Comparison of ENCODE assay signal across 20 cellular contexts in the genomic region with DNA sequence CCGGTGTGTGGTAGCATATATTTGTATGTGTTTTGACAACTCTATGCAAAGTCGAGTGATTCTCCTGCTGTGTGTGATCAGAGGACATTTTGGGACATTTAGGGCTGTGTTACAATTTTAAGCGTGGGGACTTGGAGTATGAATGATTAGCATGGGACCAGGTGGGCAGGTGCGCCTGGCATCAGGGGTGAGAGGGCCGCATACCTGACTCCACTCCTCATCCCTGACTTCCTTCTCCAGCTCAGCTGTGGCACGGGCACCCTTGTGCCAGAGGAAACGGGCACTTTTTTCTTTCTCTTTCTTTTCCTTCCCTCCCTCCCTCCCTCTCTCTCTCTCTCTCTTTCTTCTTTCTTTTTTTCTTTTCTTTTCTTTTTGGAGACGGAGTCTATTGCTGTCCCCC. TPM values are rescaled to one million over a fixed set of nuclear protein-coding genes. Genes with fewer than 3 reads are reported as not detected.
DNase-seq lines count a peak whose midpoint lies in the region; ATAC-seq, FAIRE-seq and TF ChIP-seq lines count a peak whose summit lies in the region.
"Had no signal": no experiment of that assay in that cellular context is flagged by ENCODE, and none has a peak within 500 bp of the region (broad histone marks: within the 10 kb centered on the region; RNA-seq: fewer than 3 reads in every experiment).

No MANE protein-coding gene starts in this region.

- H3K9me3 Mint-ChIP-seq in stimulated activated effector memory CD8-positive, alpha-beta T cell treated with anti-CD3 and anti-CD28 coated beads, Interleukin-12 subunit alpha, Interleukin-12 subunit beta, amount 100 ng/mL, for 72 hours: no peaks in the 10 kb centered on the region
- H3K9me3 Mint-ChIP-seq in activated T-helper 17 cell treated with anti-CD3 and anti-CD28 coated beads, Interleukin-2, amount 50 U/mL, for 72 hours: no peaks in the 10 kb centered on the region
- H3K9me3 Mint-ChIP-seq: CD4-positive, alpha-beta memory T cell; HFFc6 had no signal

- no peaks in the 10 kb centered on the region for H3K9me3 ChIP-seq in BLaER1
- no peaks in the 10 kb centered on the region for H3K9me3 ChIP-seq in HepG2 (ENCODE audit: low read length)

- H3K36me3 ChIP-seq in BLaER1: no peaks in the 10 kb centered on the region
- no peaks in the 10 kb centered on the region for H3K36me3 ChIP-seq in HepG2 (replicated peaks in 1 of 2; ENCODE audit: control insufficient read depth in 1 of 2, insufficient read depth in 2 of 2, low read length in 2 of 2)

- H3K4me2 ChIP-seq in BLaER1 (peak overlapping the region; percentile 29), HepG2 (ENCODE audit: low read depth, low read length) (no peak overlapping the region)
- H3K4me2 ChIP-seq: GM23338 had no signal

- peaks cover 6% of the 10 kb centered on the region for H3K36me3 Mint-ChIP-seq in stimulated activated effector memory CD8-positive, alpha-beta T cell treated with anti-CD3 and anti-CD28 coated beads, Interleukin-12 subunit alpha, Interleukin-12 subunit beta, amount 100 ng/mL, for 72 hours
- H3K36me3 Mint-ChIP-seq in activated T-helper 17 cell treated with anti-CD3 and anti-CD28 coated beads, Interleukin-2, amount 50 U/mL, for 72 hours (ENCODE audit: low read depth): no peaks in the 10 kb centered on the region
- H3K36me3 Mint-ChIP-seq: CD4-positive, alpha-beta memory T cell had no signal

- in situ Hi-C loops in HepG2 (cut with HindIII; ENCODE audit: extremely low pct_ligation_motif_present, low pct_unique_long_range_greater_than_20kb): no loop called here

- no peak for FAIRE-seq in HepG2 (lab: Jason Lieb, UNC)

- no peaks in the 10 kb centered on the region for H3K79me2 ChIP-seq in HepG2 (ENCODE audit: insufficient read depth, low read length)

- no peaks in the 10 kb centered on the region for H3K27me3 Mint-ChIP-seq in activated T-helper 17 cell treated with anti-CD3 and anti-CD28 coated beads, Interleukin-2, amount 50 U/mL, for 72 hours
- H3K27me3 Mint-ChIP-seq: B cell; CD4-positive, alpha-beta memory T cell had no signal

- H3K27ac ChIP-seq in BLaER1: peak overlapping the region; percentile 51; the same call in 1 of the 2 replicates
- 0 out of 2 replicates have a peak overlapping the region, but pooled peaks have one; percentile 82 for H3K27ac ChIP-seq in VCaP
- peak overlapping the region; percentile 57 for H3K27ac ChIP-seq in HepG2 (ENCODE audit: extremely low read length, insufficient read depth, low read length)
- H3K27ac ChIP-seq: HL-60 had no signal

- H3K4me3 ChIP-seq in BLaER1 (no peak overlapping the region), HepG2 (replicated peaks in 1 of 3; ENCODE audit: insufficient read depth in 1 of 3, low read depth in 2 of 3, low read length in 3 of 3) (no peak overlapping the region)
- H3K4me3 ChIP-seq: GM23338 had no signal

- H3K9ac ChIP-seq in BLaER1: no peak overlapping the region
- no peak overlapping the region for H3K9ac ChIP-seq in HepG2 (ENCODE audit: insufficient read depth, low read depth, low read length)

- WGBS in HepG2 (ENCODE audit: low lambda C conversion rate): 89% methylated on average over 8 of the region's 8 CpGs

- TF ChIP-seq POLR2A in HepG2 (IDR thresholded peaks at IDR 0.05; ENCODE audit: insufficient read depth in 1 of 2, low read depth in 2 of 2, low read length in 2 of 2): no peak

- H4K20me1 ChIP-seq in BLaER1: no peaks in the 10 kb centered on the region
- no peaks in the 10 kb centered on the region for H4K20me1 ChIP-seq in HepG2 (ENCODE audit: insufficient read depth, low read length)

- TF ChIP-seq CTCF in VCaP (conservative IDR thresholded peaks at IDR 0.05): no peak
- TF ChIP-seq CTCF in HepG2 (CRISPR knock-in tag; IDR thresholded peaks at IDR 0.05): no peak

- H3K27me3 ChIP-seq in BLaER1 (no peaks in the 10 kb centered on the region), HepG2 (ENCODE audit: control insufficient read depth in 1 of 2, insufficient read depth in 2 of 2, low read length in 2 of 2) (no peaks in the 10 kb centered on the region)

- no peak overlapping the region for H2AFZ ChIP-seq in HepG2 (ENCODE audit: low read length)
- H2AFZ ChIP-seq: GM23338 had no signal

- intact Hi-C loops in HepG2 (cut with micrococcal nuclease; ENCODE audit: unreplicated experiment): no loop called here

- peaks cover 54% of the 10 kb centered on the region for H3K4me1 ChIP-seq in BLaER1
- H3K4me1 ChIP-seq in HepG2 (ENCODE audit: insufficient read depth, low read length): peaks cover 46% of the 10 kb centered on the region

- POLR2A ChIA-PET in HepG2 (lab: Yijun Ruan, JAX): no interaction called here

- ATAC-seq in HepG2: no peak
- no peak for ATAC-seq in stimulated activated effector memory CD8-positive, alpha-beta T cell treated with anti-CD3 and anti-CD28 coated beads, Interleukin-12 subunit alpha, Interleukin-12 subunit beta, amount 100 ng/mL, for 72 hours
- ATAC-seq in activated T-helper 17 cell treated with anti-CD3 and anti-CD28 coated beads, Interleukin-2, amount 50 U/mL, for 72 hours (replicated peaks): no peak
- ATAC-seq: GM23338 had no signal

- no peak for TF ChIP-seq RAD21 in HepG2 (CRISPR knock-in tag; IDR thresholded peaks at IDR 0.05)

- BruUV-seq in HepG2 (replicated peaks; lab: Mats Ljungman, UMichigan): no TSS peak

- DNase-seq in HepG2 (ENCODE audit: low spot score) (no peak), superior temporal gyrus (ENCODE audit: extremely low spot score) (no peak)
- DNase-seq in stimulated activated effector memory CD8-positive, alpha-beta T cell treated with anti-CD3 and anti-CD28 coated beads, Interleukin-12 subunit alpha, Interleukin-12 subunit beta, amount 100 ng/mL, for 72 hours (ENCODE audit: low spot score in 2 of 2): no peak
- no peak for DNase-seq in activated CD4-positive, alpha-beta T cell treated with anti-CD3 and anti-CD28 coated beads, Interleukin-2, amount 50 U/mL, for 1 hour
- DNase-seq: ACHN; CD4-positive, alpha-beta memory T cell; GF-D8; HFFc6; NCI-H1048; NCI-H146; NCI-H2081 treated with DMSO at 0.1 percent for 48 hours; NCI-H226; NCI-H526 treated with DMSO at 0.1 percent for 48 hours; OCI-M1 had no signal

- no peaks in the 10 kb centered on the region for H3K4me1 Mint-ChIP-seq in stimulated activated effector memory CD8-positive, alpha-beta T cell treated with anti-CD3 and anti-CD28 coated beads, Interleukin-12 subunit alpha, Interleukin-12 subunit beta, amount 100 ng/mL, for 72 hours
- H3K4me1 Mint-ChIP-seq in activated T-helper 17 cell treated with anti-CD3 and anti-CD28 coated beads, Interleukin-2, amount 50 U/mL, for 72 hours: no peaks in the 10 kb centered on the region
- H3K4me1 Mint-ChIP-seq: B cell; CD4-positive, alpha-beta memory T cell; GM23338 had no signal

- peak overlapping the region; percentile 26 for H3K27ac Mint-ChIP-seq in stimulated activated effector memory CD8-positive, alpha-beta T cell treated with anti-CD3 and anti-CD28 coated beads, Interleukin-12 subunit alpha, Interleukin-12 subunit beta, amount 100 ng/mL, for 72 hours
- H3K27ac Mint-ChIP-seq in activated T-helper 17 cell treated with anti-CD3 and anti-CD28 coated beads, Interleukin-2, amount 50 U/mL, for 72 hours: no peak overlapping the region
- H3K27ac Mint-ChIP-seq: B cell, GM23338, HFFc6 had no signal

- no peak overlapping the region for H3K4me3 Mint-ChIP-seq in stimulated activated effector memory CD8-positive, alpha-beta T cell treated with anti-CD3 and anti-CD28 coated beads, Interleukin-12 subunit alpha, Interleukin-12 subunit beta, amount 100 ng/mL, for 72 hours
- no peak overlapping the region for H3K4me3 Mint-ChIP-seq in activated T-helper 17 cell treated with anti-CD3 and anti-CD28 coated beads, Interleukin-2, amount 50 U/mL, for 72 hours
- H3K4me3 Mint-ChIP-seq: B cell; CD4-positive, alpha-beta memory T cell; GM23338; HFFc6 had no signal

- CTCF ChIA-PET in HepG2 (lab: Yijun Ruan, JAX; ENCODE audit: low intra/inter-chr PET ratio, low total read pairs): no interaction called here

- TF ChIP-seq EP300 in HepG2 (IDR thresholded peaks at IDR 0.05; ENCODE audit: low read depth in 2 of 2, low read length in 2 of 2) (no peak), HepG2 (CRISPR knock-in tag; IDR thresholded peaks at IDR 0.05; ENCODE audit: borderline replicate concordance) (no peak)

RNA-seq across cellular contexts. Expression of a gene that starts 15.7 kb away (rescaled TPM):
- 87.7 and 111 TPM in 2 replicates for total RNA-seq in HepG2 (2016; rRNA removed; fragmentation: Illumina TruSeq; extraction: Trizol)
- 14.7 and 15.6 TPM in 2 replicates for total RNA-seq in HepG2 (2016; cell fraction: cytosol; rRNA removed; fragmentation: Illumina TruSeq; extraction: Trizol; ENCODE audit: low read depth)
- total RNA-seq in HepG2 (2016; cell fraction: insoluble cytoplasmic fraction; rRNA removed; fragmentation: Illumina TruSeq; extraction: Trizol): 93.5 and 100 TPM in 2 replicates
- total RNA-seq in HepG2 (2016; cell fraction: membrane; rRNA removed; fragmentation: Illumina TruSeq; extraction: Trizol): 44.6 and 46.3 TPM in 2 replicates
- total RNA-seq in HepG2 (2016; cell fraction: nucleus; rRNA removed; fragmentation: Illumina TruSeq; extraction: Trizol): 61.7 and 72.3 TPM in 2 replicates
- 153 and 202 TPM in 2 replicates for polyA plus RNA-seq in HepG2 (2011; rRNA removed)
- 97.5 and 98.8 TPM in 2 replicates for polyA plus RNA-seq in HepG2 (2011; cell fraction: cytosol; rRNA removed)
- 373 and 416 TPM in 2 replicates for polyA plus RNA-seq in HepG2 (2011; cell fraction: nucleus; rRNA removed)
- polyA plus RNA-seq in HepG2 (2012): 118 and 196 TPM in 2 replicates
- 10.9 TPM in 2 replicates for polyA plus RNA-seq in HepG2 (2016; cell fraction: cytosol; fragmentation: Illumina TruSeq; extraction: Trizol; ENCODE audit: low read depth)
- 71.2 and 91.8 TPM in 2 replicates for polyA plus RNA-seq in HepG2 (2016; cell fraction: insoluble cytoplasmic fraction; fragmentation: Illumina TruSeq; extraction: Trizol; ENCODE audit: low read depth)
- polyA plus RNA-seq in HepG2 (2016; cell fraction: membrane; fragmentation: Illumina TruSeq; extraction: Trizol; ENCODE audit: low read depth): 29.2 and 29.4 TPM in 2 replicates
- polyA plus RNA-seq in HepG2 (2016; cell fraction: nucleus; fragmentation: Illumina TruSeq; extraction: Trizol; ENCODE audit: insufficient read depth, low read depth): 178 and 219 TPM in 2 replicates
- polyA minus RNA-seq in HepG2 (2011; rRNA and poly(A)+ RNA removed; ENCODE audit: low replicate concordance): 70.5 and 467 TPM in 2 replicates
- polyA minus RNA-seq in HepG2 (2011; cell fraction: cytosol; rRNA and poly(A)+ RNA removed): 116 and 195 TPM in 2 replicates
- 115 and 118 TPM in 2 replicates for polyA minus RNA-seq in HepG2 (2011; cell fraction: nucleus; rRNA and poly(A)+ RNA removed)
- 10 to 100 TPM; 53.0 to 96.2 TPM for total RNA-seq in activated T-helper 17 cell treated with anti-CD3 and anti-CD28 coated beads, Interleukin-2, amount 50 U/mL, for 72 hours

RNA-seq across cellular contexts. Expression of a gene that starts 53.1 kb away (rescaled TPM):
- total RNA-seq in HepG2 (2016; rRNA removed; fragmentation: Illumina TruSeq; extraction: Trizol): 35.6 and 39.6 TPM in 2 replicates
- 33.9 and 34.6 TPM in 2 replicates for total RNA-seq in HepG2 (2016; cell fraction: cytosol; rRNA removed; fragmentation: Illumina TruSeq; extraction: Trizol; ENCODE audit: low read depth)
- total RNA-seq in HepG2 (2016; cell fraction: insoluble cytoplasmic fraction; rRNA removed; fragmentation: Illumina TruSeq; extraction: Trizol): 32.3 and 41.0 TPM in 2 replicates
- total RNA-seq in HepG2 (2016; cell fraction: membrane; rRNA removed; fragmentation: Illumina TruSeq; extraction: Trizol): 50.6 and 52.4 TPM in 2 replicates
- 17.0 and 20.4 TPM in 2 replicates for total RNA-seq in HepG2 (2016; cell fraction: nucleus; rRNA removed; fragmentation: Illumina TruSeq; extraction: Trizol)
- polyA plus RNA-seq in HepG2 (2011; rRNA removed): 20.2 and 22.1 TPM in 2 replicates
- 18.4 and 31.3 TPM in 2 replicates for polyA plus RNA-seq in HepG2 (2011; cell fraction: cytosol; rRNA removed)
- polyA plus RNA-seq in HepG2 (2011; cell fraction: nucleus; rRNA removed): 29.4 and 36.8 TPM in 2 replicates
- 16.6 and 18.3 TPM in 2 replicates for polyA plus RNA-seq in HepG2 (2012)
- polyA plus RNA-seq in HepG2 (2016; cell fraction: cytosol; fragmentation: Illumina TruSeq; extraction: Trizol; ENCODE audit: low read depth): 46.6 and 50.3 TPM in 2 replicates
- 38.1 and 42.7 TPM in 2 replicates for polyA plus RNA-seq in HepG2 (2016; cell fraction: insoluble cytoplasmic fraction; fragmentation: Illumina TruSeq; extraction: Trizol; ENCODE audit: low read depth)
- 50.6 and 54.4 TPM in 2 replicates for polyA plus RNA-seq in HepG2 (2016; cell fraction: membrane; fragmentation: Illumina TruSeq; extraction: Trizol; ENCODE audit: low read depth)
- polyA plus RNA-seq in HepG2 (2016; cell fraction: nucleus; fragmentation: Illumina TruSeq; extraction: Trizol; ENCODE audit: insufficient read depth, low read depth): 41.5 and 48.9 TPM in 2 replicates
- polyA minus RNA-seq in HepG2 (2011; rRNA and poly(A)+ RNA removed; ENCODE audit: low replicate concordance): 14.7 and 27.7 TPM in 2 replicates
- polyA minus RNA-seq in HepG2 (2011; cell fraction: cytosol; rRNA and poly(A)+ RNA removed): 10.6 and 14.2 TPM in 2 replicates
- 4.7 and 7.2 TPM in 2 replicates for polyA minus RNA-seq in HepG2 (2011; cell fraction: nucleus; rRNA and poly(A)+ RNA removed)
- 10 to 100 TPM; 48.2 to 61.2 TPM for total RNA-seq in activated T-helper 17 cell treated with anti-CD3 and anti-CD28 coated beads, Interleukin-2, amount 50 U/mL, for 72 hours
